Comparison of ENCODE assay signal across 9 cellular contexts in genomic region chr10:59708816-59709471, GRCh38. TPM values are rescaled to one million over a fixed set of nuclear protein-coding genes. Genes with fewer than 3 reads are reported as not detected.
DNase-seq lines count a peak whose midpoint lies in the region; ATAC-seq and TF ChIP-seq lines count a peak whose summit lies in the region.
"Had no signal": no experiment of that assay in that cellular context is flagged by ENCODE, and none has a peak within 500 bp of the region (broad histone marks: within the 10 kb centered on the region; RNA-seq: fewer than 3 reads in every experiment).

No MANE protein-coding gene starts in this region.

- ATAC-seq in HG03439 (IDR thresholded peaks at IDR 0.05; ENCODE audit: unreplicated experiment) = peak; percentile 12

- no peaks in the 10 kb centered on the region for H3K9me3 Mint-ChIP-seq in activated CD4-positive, alpha-beta memory T cell treated with anti-CD3 and anti-CD28 coated beads for 36 hours

- TF ChIP-seq POLR2A in prostate gland (IDR thresholded peaks at IDR 0.05) = no peak

- no peak overlapping the region for H3K27ac Mint-ChIP-seq in activated CD4-positive, alpha-beta memory T cell treated with anti-CD3 and anti-CD28 coated beads for 36 hours
- H3K27ac Mint-ChIP-seq: CD4-positive, CD25-positive, alpha-beta regulatory T cell had no signal

- intact Hi-C loops in activated CD4-positive, alpha-beta memory T cell treated with anti-CD3 and anti-CD28 coated beads for 36 hours (cut with micrococcal nuclease) = loop anchor here (1.0 to 10.0 kb wide), 3 partner anchors 83 to 1194 kb away; partner anchors contain the start of gene BICC1
- intact Hi-C loops in prostate gland (cut with DNase I) = loop anchor here (5.0 kb wide), 1 partner anchor 98 kb away; no protein-coding TSS in a partner anchor

- H3K4me3 ChIP-seq in prostate gland = peak overlapping the region; percentile 47 to 51

- CTCF ChIA-PET in activated CD4-positive, alpha-beta memory T cell treated with anti-CD3 and anti-CD28 coated beads for 36 hours (lab: Charles Lee) = no interaction called here

- DNase-seq in NCI-H1694 treated with DMSO at 0.1 percent for 48 hours (lab: John Stamatoyannopoulos, UW) = peak; percentile 5
- no peak for DNase-seq in NCI-H1694 (lab: John Stamatoyannopoulos, UW)
- peak; percentile 16 for DNase-seq in activated CD4-positive, alpha-beta memory T cell treated with anti-CD3 and anti-CD28 coated beads for 36 hours
- peak; percentile 20 for DNase-seq in globus pallidus (ENCODE audit: low spot score)
- peak; percentile 49 for DNase-seq in prostate gland (ENCODE audit: low spot score)
- no peak for DNase-seq in stimulated activated CD4-positive, alpha-beta T cell treated with anti-CD3 and anti-CD28 coated beads, Interleukin-4, amount 100 ng/mL, for 1 hour
- DNase-seq in NOMO-1 (lab: John Stamatoyannopoulos, UW; ENCODE audit: unreplicated experiment in 2 of 2) = no peak

- H3K27ac ChIP-seq in prostate gland = peak overlapping the region; percentile 68 to 77

- H3K36me3 ChIP-seq in prostate gland = no peaks in the 10 kb centered on the region

- no peaks in the 10 kb centered on the region for H3K4me1 Mint-ChIP-seq in activated CD4-positive, alpha-beta memory T cell treated with anti-CD3 and anti-CD28 coated beads for 36 hours (ENCODE audit: low read depth)
- H3K4me1 Mint-ChIP-seq: CD4-positive, CD25-positive, alpha-beta regulatory T cell had no signal

- H3K9me3 ChIP-seq in prostate gland = no peaks in the 10 kb centered on the region

- H3K4me3 Mint-ChIP-seq in activated CD4-positive, alpha-beta memory T cell treated with anti-CD3 and anti-CD28 coated beads for 36 hours = peak overlapping the region; percentile 55
- H3K4me3 Mint-ChIP-seq: CD4-positive, CD25-positive, alpha-beta regulatory T cell had no signal

- peaks cover 48% of the 10 kb centered on the region for H3K27me3 Mint-ChIP-seq in activated CD4-positive, alpha-beta memory T cell treated with anti-CD3 and anti-CD28 coated beads for 36 hours

- 2% methylated on average over 33 of the region's 44 CpGs for WGBS in prostate gland

- no peaks in the 10 kb centered on the region for H3K36me3 Mint-ChIP-seq in activated CD4-positive, alpha-beta memory T cell treated with anti-CD3 and anti-CD28 coated beads for 36 hours
- H3K36me3 Mint-ChIP-seq: CD4-positive, CD25-positive, alpha-beta regulatory T cell had no signal

- POLR2A ChIA-PET in activated CD4-positive, alpha-beta memory T cell treated with anti-CD3 and anti-CD28 coated beads for 36 hours (lab: Charles Lee) = interaction anchor here (0.9 kb wide), 1 partner anchor 197 kb away, joined by 3 read pairs; the partner anchor contains the start of gene CCDC6

- H3K27me3 ChIP-seq in prostate gland (replicated peaks; ENCODE audit: insufficient read depth) = no peaks in the 10 kb centered on the region

- TF ChIP-seq CTCF in prostate gland (IDR thresholded peaks at IDR 0.05) = no peak

- no peaks in the 10 kb centered on the region for H3K4me1 ChIP-seq in prostate gland (replicated peaks)

RNA-seq across cellular contexts. Expression of gene SLC16A9, which starts 0.7 kb away (rescaled TPM):
- under 1 TPM; 0.40 to 0.44 TPM for total RNA-seq in activated CD4-positive, alpha-beta memory T cell treated with anti-CD3 and anti-CD28 coated beads for 36 hours
- total RNA-seq in prostate gland = 10 to 100 TPM in 1 of 2 donors, 1 to 10 TPM in 1; 9.8 to 15.7 TPM

RNA-seq across cellular contexts. Expression of gene MRLN, which starts 44.3 kb away (rescaled TPM):
- total RNA-seq in activated CD4-positive, alpha-beta memory T cell treated with anti-CD3 and anti-CD28 coated beads for 36 hours = not detected
- not detected for total RNA-seq in prostate gland
- total RNA-seq: CD4-positive, CD25-positive, alpha-beta regulatory T cell had no signal

Comparison
In these comparisons a context has a peak if more than half of its experiments do, and no peak if none do; other contexts are left out.
1. DNase-seq: peak in NCI-H1694 treated with DMSO at 0.1 percent for 48 hours (single experiment), activated CD4-positive, alpha-beta memory T cell treated with anti-CD3 and anti-CD28 coated beads for 36 hours (single experiment), globus pallidus (single experiment) and prostate gland (single experiment); none in NCI-H1694 (single experiment), stimulated activated CD4-positive, alpha-beta T cell treated with anti-CD3 and anti-CD28 coated beads, Interleukin-4, amount 100 ng/mL, for 1 hour (single experiment) and NOMO-1 (0 of 2).
2. RNA of gene SLC16A9, which starts 0.7 kb away (total RNA-seq): 9.8 to 15.7 TPM in prostate gland; 0.40 to 0.44 TPM in activated CD4-positive, alpha-beta memory T cell treated with anti-CD3 and anti-CD28 coated beads for 36 hours; every median in the first group is over 4 times any median in the second.